ENCODE assay signal across 8 cellular contexts in the genomic region with DNA sequence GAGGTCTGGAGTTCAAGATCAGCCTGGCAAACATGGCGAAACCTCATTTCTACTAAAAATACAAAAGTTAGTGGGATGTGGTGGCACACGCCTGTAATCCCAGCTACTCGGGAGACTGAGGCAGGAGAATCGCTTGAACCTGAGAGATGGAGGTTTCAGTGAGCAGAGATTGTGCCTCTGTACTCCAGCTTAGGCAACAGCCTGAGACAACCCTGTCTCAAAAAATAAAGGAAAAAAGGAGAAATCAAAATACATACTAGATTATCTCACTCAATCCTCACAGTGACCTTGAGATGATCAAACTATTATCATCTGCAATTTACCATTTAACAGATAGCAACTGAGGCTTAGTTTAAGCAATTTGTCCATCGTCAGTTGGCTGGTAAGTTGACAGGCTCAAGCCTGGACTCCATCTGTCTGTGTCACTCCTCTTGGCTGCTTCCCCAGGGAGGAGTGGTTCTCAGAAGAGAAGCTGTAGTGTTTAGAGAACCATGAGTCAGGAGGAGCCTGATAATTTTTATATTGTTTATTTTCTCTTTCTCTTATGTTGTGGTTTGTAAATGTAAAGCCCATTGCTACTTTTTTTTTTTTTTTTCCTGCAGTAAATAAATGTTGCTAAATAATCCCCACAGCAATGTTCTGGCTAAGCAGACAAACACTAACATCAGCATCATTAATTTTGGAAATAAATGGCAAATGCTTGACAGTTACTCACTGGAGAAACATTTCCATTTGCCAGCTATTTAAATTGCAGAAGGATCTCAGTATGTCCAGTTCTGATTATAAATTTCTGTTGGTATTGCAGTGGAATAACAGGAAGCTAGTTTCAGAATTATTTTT. TPM values are rescaled to one million over a fixed set of nuclear protein-coding genes. Genes with fewer than 3 reads are reported as not detected.
DNase-seq lines count a peak whose midpoint lies in the region; ATAC-seq and TF ChIP-seq lines count a peak whose summit lies in the region.
"Not testable (repeated sequence)": the region's sequence is repeated elsewhere in the genome, so short reads cannot be mapped to it uniquely, and the experiment has no call there.

No MANE protein-coding gene starts in this region.

- not testable (repeated sequence) for H3K9ac ChIP-seq in HCT116 (ENCODE audit: low read length); subcutaneous abdominal adipose tissue (ENCODE audit: low read length in 5 of 5)

- H3K36me3 ChIP-seq in HCT116 (ENCODE audit: control insufficient read depth in 1 of 2, insufficient read depth in 2 of 2, low read length in 2 of 2); adrenal gland (replicated peaks in 1 of 2); subcutaneous abdominal adipose tissue (ENCODE audit: control insufficient read depth in 5 of 5, insufficient read depth in 5 of 5, low read length in 5 of 5): not testable (repeated sequence)

- not testable (repeated sequence) for H3K4me3 ChIP-seq in AG09309 (ENCODE audit: control insufficient read depth, low read depth, low read length); HCT116 (replicated peaks in 1 of 2; ENCODE audit: low read depth in 1 of 2, low read length in 2 of 2); adrenal gland; subcutaneous abdominal adipose tissue (ENCODE audit: low read depth in 1 of 5, low read length in 5 of 5)

- POLR2A ChIA-PET in HCT116 (lab: Charles Lee), result not testable (repeated sequence)

- 61 to 64% (median 64%) methylated on average over 5 of the region's 5 CpGs for WGBS in adrenal gland, 4 donors

- H2AFZ ChIP-seq in HCT116 (ENCODE audit: low read depth, low read length, poor library complexity, severe bottlenecking), result not testable (repeated sequence)

- peak overlapping the region in 2 of 3 experiments; percentile 51 to 56 for H3K27ac Mint-ChIP-seq in nephron

- ATAC-seq in HCT116, result peak; percentile 46; the same call in 1 of the 2 replicates

- TF ChIP-seq CTCF in AG09309 (IDR thresholded peaks at IDR 0.05; ENCODE audit: control insufficient read depth, insufficient read depth, low read depth, low read length, missing control alignments); HCT116 (IDR thresholded peaks at IDR 0.05 in 2 of 3, conservative IDR thresholded peaks at IDR 0.05 in 1 of 3; ENCODE audit: borderline replicate concordance in 1 of 3, insufficient read depth in 1 of 3, low read depth in 2 of 3, low read length in 2 of 3); adrenal gland (IDR thresholded peaks at IDR 0.05); nephron (IDR thresholded peaks at IDR 0.05; ENCODE audit: unreplicated experiment in 3 of 3): not testable (repeated sequence)

- DNase-seq in AG09309 (ENCODE audit: low read depth) (peak; percentile 37), NCI-H82 (lab: John Stamatoyannopoulos, UW) (peak; percentile 55), adrenal gland (peak; percentile 70 to 92 (median 80)), epithelial cell of prostate (ENCODE audit: low read depth, low spot score) (peak; percentile 60), hepatic stellate cell (ENCODE audit: low spot score) (peak; percentile 27)
- not testable (repeated sequence) for DNase-seq in HCT116 (ENCODE audit: low read depth, low spot score)

- not testable (repeated sequence) for H3K4me1 ChIP-seq in HCT116 (ENCODE audit: control insufficient read depth in 1 of 2, insufficient read depth in 2 of 2, low read length in 2 of 2); adrenal gland (replicated peaks in 1 of 2); subcutaneous abdominal adipose tissue (ENCODE audit: control insufficient read depth in 5 of 5, insufficient read depth in 5 of 5, low read length in 5 of 5)

- not testable (repeated sequence) for H3K27me3 ChIP-seq in HCT116 (ENCODE audit: insufficient read depth, low read length); adrenal gland; subcutaneous abdominal adipose tissue (ENCODE audit: control insufficient read depth in 5 of 5, insufficient read depth in 4 of 5, low read length in 5 of 5)

- H3K9me3 Mint-ChIP-seq in nephron, result not testable (repeated sequence)

- CTCF ChIA-PET in HCT116 (lab: Charles Lee), result not testable (repeated sequence)

- not testable (repeated sequence) for H3K27ac ChIP-seq in HCT116 (ENCODE audit: low read depth, low read length)
- H3K27ac ChIP-seq in adrenal gland (peak overlapping the region in 3 of 5 donors; percentile 32 to 71 (median 61)), epithelial cell of prostate (peak overlapping the region; percentile 41), subcutaneous abdominal adipose tissue (ENCODE audit: low read depth, low read length) (peak overlapping the region; percentile 70)

- not testable (repeated sequence) for H3K4me3 Mint-ChIP-seq in nephron

- peaks cover 15% of the 10 kb centered on the region for H3K4me1 Mint-ChIP-seq in nephron

- H3K36me3 Mint-ChIP-seq in nephron (ENCODE audit: low read depth), result peaks cover 13% of the 10 kb centered on the region

- TF ChIP-seq RAD21 in HCT116 (IDR thresholded peaks at IDR 0.05; ENCODE audit: low read depth), result not testable (repeated sequence)

- H4K20me1 ChIP-seq in HCT116 (ENCODE audit: insufficient read depth), result not testable (repeated sequence)

- not testable (repeated sequence) for H3K4me2 ChIP-seq in HCT116 (ENCODE audit: low read length)

- H3K9me2 ChIP-seq in HCT116 (ENCODE audit: insufficient read depth), result not testable (repeated sequence)

- intact Hi-C loops in HCT116 (cut with micrococcal nuclease); adrenal gland (cut with DNase I): not testable (repeated sequence)

- H3K27me3 Mint-ChIP-seq in nephron (ENCODE audit: low read depth), result not testable (repeated sequence)

- not testable (repeated sequence) for TF ChIP-seq POLR2A in HCT116 (IDR thresholded peaks at IDR 0.05; ENCODE audit: borderline replicate concordance, extremely low read depth, insufficient read depth, insufficient read length); adrenal gland (IDR thresholded peaks at IDR 0.05)

- BruUV-seq in HCT116 (replicated peaks; lab: Mats Ljungman, UMichigan), result not testable (repeated sequence)

- not testable (repeated sequence) for H3K79me2 ChIP-seq in HCT116 (ENCODE audit: insufficient read depth, low read length)

- RAD21 ChIA-PET in HCT116 (lab: Charles Lee; ENCODE audit: low non-redundant PET in 1 of 2, low total read pairs in 2 of 2, uncharacterized antibody in 2 of 2, unreplicated experiment in 2 of 2), result not testable (repeated sequence)

- not testable (repeated sequence) for H3K9me3 ChIP-seq in HCT116 (ENCODE audit: control insufficient read depth in 1 of 2, insufficient read depth in 1 of 2, low read depth in 1 of 2, low read length in 2 of 2); adrenal gland (replicated peaks in 1 of 3); subcutaneous abdominal adipose tissue (ENCODE audit: control insufficient read depth in 5 of 5, low read length in 5 of 5)

RNA-seq across cellular contexts. Expression of a gene that starts 46.4 kb away (rescaled TPM):
- 16.6 TPM for total RNA-seq in HCT116 (2021; ENCODE audit: unreplicated experiment)
- 8.9 and 9.6 TPM in 2 replicates for polyA plus RNA-seq in HCT116 (2012)
- 10 to 100 TPM; 16.6 to 45.4 (median 22.6) TPM for total RNA-seq in adrenal gland
- 10 to 100 TPM in 2 of 3 donors, 1 to 10 TPM in 1; 9.7 to 27.3 (median 14.0) TPM for polyA plus RNA-seq in adrenal gland

RNA-seq across cellular contexts. Expression of a gene that starts 47.6 kb away (rescaled TPM):
- total RNA-seq in HCT116 (2021; ENCODE audit: unreplicated experiment) (50.1 TPM), adrenal gland (100 to 1,000 TPM in 4 of 8 donors, 10 to 100 TPM in 4; 71.9 to 160 (median 99.3) TPM)
- polyA plus RNA-seq in HCT116 (2012), result 37.4 and 41.0 TPM in 2 replicates
- polyA plus RNA-seq in adrenal gland, result 100 to 1,000 TPM in 1 of 3 donors, 10 to 100 TPM in 2; 71.8 to 245 (median 74.6) TPM
